Comparison of ENCODE assay signal across 10 cellular contexts in the genomic region with DNA sequence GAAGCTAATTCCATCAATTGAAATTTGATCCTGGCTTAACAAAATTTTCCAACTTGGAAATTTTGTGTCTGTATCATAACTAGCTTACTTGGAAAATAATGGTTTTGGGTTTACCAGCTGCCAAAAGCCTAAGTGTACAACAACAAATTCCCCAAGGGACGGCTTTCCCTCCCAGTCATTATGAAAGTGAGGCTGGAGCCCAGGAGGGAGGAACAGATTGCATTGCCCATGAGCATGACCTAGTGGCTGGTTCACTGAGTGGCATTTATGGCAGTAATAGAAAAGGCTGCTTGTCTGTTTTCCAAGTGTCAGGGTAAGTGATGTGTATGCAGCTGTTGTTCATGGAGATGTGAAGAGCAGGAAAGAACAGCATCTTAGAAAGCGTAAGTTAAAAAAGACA.
DNase-seq lines count a peak whose midpoint lies in the region; ATAC-seq and TF ChIP-seq lines count a peak whose summit lies in the region.
"Had no signal": no experiment of that assay in that cellular context is flagged by ENCODE, and none has a peak within 500 bp of the region (broad histone marks: within the 10 kb centered on the region; RNA-seq: fewer than 3 reads in every experiment).

No MANE protein-coding gene starts in this region.

- H3K27me3 ChIP-seq in osteoblast (ENCODE audit: insufficient read depth, low read length): no peaks in the 10 kb centered on the region
- no peaks in the 10 kb centered on the region for H3K27me3 ChIP-seq in sigmoid colon
- no peaks in the 10 kb centered on the region for H3K27me3 ChIP-seq in Peyer's patch

- H4K20me1 ChIP-seq in osteoblast (ENCODE audit: insufficient read depth, low read length): no peaks in the 10 kb centered on the region

- no peak for TF ChIP-seq POLR2A in sigmoid colon (IDR thresholded peaks at IDR 0.05)
- no peak for TF ChIP-seq POLR2A in Peyer's patch (IDR thresholded peaks at IDR 0.05)

- H3K27ac Mint-ChIP-seq in chondrocyte (ENCODE audit: unreplicated experiment): no peak overlapping the region
- H3K27ac Mint-ChIP-seq in stimulated activated memory B cell treated with anti-CD40 and anti-IgM and Interleukin-4, amounts not matched to agents 10 μg/mL and 1 μg/mL and 100 μg/mL, for 72 hours: no peak overlapping the region
- H3K27ac Mint-ChIP-seq: activated CD4-positive, alpha-beta memory T cell treated with anti-CD3 and anti-CD28 coated beads for 36 hours; progenitor cell of endocrine pancreas had no signal

- WGBS in sigmoid colon, 2 donors: 48 to 63% methylated on average over 2 of the region's 2 CpGs

- intact Hi-C loops in sigmoid colon (cut with DNase I): no loop called here

- H3K9me3 ChIP-seq in osteoblast (ENCODE audit: low read depth, low read length): no peaks in the 10 kb centered on the region
- no peaks in the 10 kb centered on the region for H3K9me3 ChIP-seq in sigmoid colon
- H3K9me3 ChIP-seq in Peyer's patch: no peaks in the 10 kb centered on the region

- TF ChIP-seq CTCF in chondrocyte (IDR thresholded peaks at IDR 0.05) (peak; percentile 60), osteoblast (IDR thresholded peaks at IDR 0.05; ENCODE audit: extremely low read depth, low read depth, low read length) (peak; percentile 51), sigmoid colon (IDR thresholded peaks at IDR 0.05) (no peak), Peyer's patch (IDR thresholded peaks at IDR 0.05) (peak in 2 of 6 experiments; percentile 13 to 15)

- peaks cover 34% of the 10 kb centered on the region for H3K4me1 Mint-ChIP-seq in chondrocyte (ENCODE audit: low read depth)
- H3K4me1 Mint-ChIP-seq in stimulated activated memory B cell treated with anti-CD40 and anti-IgM and Interleukin-4, amounts not matched to agents 10 μg/mL and 1 μg/mL and 100 μg/mL, for 72 hours: no peaks in the 10 kb centered on the region

- H3K27ac ChIP-seq in osteoblast (ENCODE audit: low read depth, low read length): no peak overlapping the region
- H3K27ac ChIP-seq in sigmoid colon: no peak overlapping the region
- no peak overlapping the region for H3K27ac ChIP-seq in Peyer's patch

- peaks cover 14% of the 10 kb centered on the region for H3K4me1 ChIP-seq in osteoblast (ENCODE audit: insufficient read depth, low read length)
- H3K4me1 ChIP-seq in sigmoid colon: no peaks in the 10 kb centered on the region
- H3K4me1 ChIP-seq in Peyer's patch: no peaks in the 10 kb centered on the region

- ATAC-seq in GM18909 (IDR thresholded peaks at IDR 0.05; ENCODE audit: poor library complexity, unreplicated experiment) (peak; percentile 62), HG03442 (IDR thresholded peaks at IDR 0.05; ENCODE audit: unreplicated experiment) (peak; percentile 65)
- no peak for ATAC-seq in stimulated activated memory B cell treated with anti-CD40 and anti-IgM and Interleukin-4, amounts not matched to agents 10 μg/mL and 1 μg/mL and 100 μg/mL, for 72 hours

- TF ChIP-seq EP300 in sigmoid colon (IDR thresholded peaks at IDR 0.05): no peak

- DNase-seq in chondrocyte (ENCODE audit: low spot score) (no peak), osteoblast (ENCODE audit: insufficient read length, low spot score, missing footprints) (peak; percentile 54), sigmoid colon (no peak), Peyer's patch (no peak)
- DNase-seq: activated CD4-positive, alpha-beta memory T cell treated with anti-CD3 and anti-CD28 coated beads for 36 hours; erythroblast had no signal

- H3K4me3 ChIP-seq in osteoblast (ENCODE audit: insufficient read depth, low read length): no peak overlapping the region
- H3K4me3 ChIP-seq in sigmoid colon: no peak overlapping the region
- H3K4me3 ChIP-seq in Peyer's patch: no peak overlapping the region

- no peak overlapping the region for H2AFZ ChIP-seq in osteoblast (ENCODE audit: low read length)

- no peaks in the 10 kb centered on the region for H3K79me2 ChIP-seq in osteoblast (ENCODE audit: insufficient read depth, low read length)

- H3K36me3 Mint-ChIP-seq in chondrocyte (ENCODE audit: low read depth): no peaks in the 10 kb centered on the region
- H3K36me3 Mint-ChIP-seq in stimulated activated memory B cell treated with anti-CD40 and anti-IgM and Interleukin-4, amounts not matched to agents 10 μg/mL and 1 μg/mL and 100 μg/mL, for 72 hours: no peaks in the 10 kb centered on the region
- H3K36me3 Mint-ChIP-seq: activated CD4-positive, alpha-beta memory T cell treated with anti-CD3 and anti-CD28 coated beads for 36 hours had no signal

- H3K4me2 ChIP-seq in osteoblast (ENCODE audit: insufficient read depth, low read length): no peak overlapping the region

- H3K27me3 Mint-ChIP-seq in chondrocyte (ENCODE audit: low read depth): no peaks in the 10 kb centered on the region
- no peaks in the 10 kb centered on the region for H3K27me3 Mint-ChIP-seq in stimulated activated memory B cell treated with anti-CD40 and anti-IgM and Interleukin-4, amounts not matched to agents 10 μg/mL and 1 μg/mL and 100 μg/mL, for 72 hours
- H3K27me3 Mint-ChIP-seq: activated CD4-positive, alpha-beta memory T cell treated with anti-CD3 and anti-CD28 coated beads for 36 hours; progenitor cell of endocrine pancreas had no signal

- no peak overlapping the region for H3K4me3 Mint-ChIP-seq in chondrocyte (ENCODE audit: unreplicated experiment)
- H3K4me3 Mint-ChIP-seq in stimulated activated memory B cell treated with anti-CD40 and anti-IgM and Interleukin-4, amounts not matched to agents 10 μg/mL and 1 μg/mL and 100 μg/mL, for 72 hours: no peak overlapping the region
- H3K4me3 Mint-ChIP-seq: activated CD4-positive, alpha-beta memory T cell treated with anti-CD3 and anti-CD28 coated beads for 36 hours had no signal

- H3K9me3 Mint-ChIP-seq in chondrocyte (ENCODE audit: low read depth): no peaks in the 10 kb centered on the region
- no peaks in the 10 kb centered on the region for H3K9me3 Mint-ChIP-seq in stimulated activated memory B cell treated with anti-CD40 and anti-IgM and Interleukin-4, amounts not matched to agents 10 μg/mL and 1 μg/mL and 100 μg/mL, for 72 hours
- H3K9me3 Mint-ChIP-seq: activated CD4-positive, alpha-beta memory T cell treated with anti-CD3 and anti-CD28 coated beads for 36 hours had no signal

- H3K36me3 ChIP-seq in osteoblast (ENCODE audit: insufficient read depth, low read length): no peaks in the 10 kb centered on the region
- no peaks in the 10 kb centered on the region for H3K36me3 ChIP-seq in sigmoid colon
- H3K36me3 ChIP-seq in Peyer's patch: no peaks in the 10 kb centered on the region

Comparison
In these comparisons a context has a peak if more than half of its experiments do, and no peak if none do; other contexts are left out.
1. CTCF ChIP-seq: peak in chondrocyte (single experiment) and osteoblast (single experiment); none in sigmoid colon (0 of 4).